In the genomic region with DNA sequence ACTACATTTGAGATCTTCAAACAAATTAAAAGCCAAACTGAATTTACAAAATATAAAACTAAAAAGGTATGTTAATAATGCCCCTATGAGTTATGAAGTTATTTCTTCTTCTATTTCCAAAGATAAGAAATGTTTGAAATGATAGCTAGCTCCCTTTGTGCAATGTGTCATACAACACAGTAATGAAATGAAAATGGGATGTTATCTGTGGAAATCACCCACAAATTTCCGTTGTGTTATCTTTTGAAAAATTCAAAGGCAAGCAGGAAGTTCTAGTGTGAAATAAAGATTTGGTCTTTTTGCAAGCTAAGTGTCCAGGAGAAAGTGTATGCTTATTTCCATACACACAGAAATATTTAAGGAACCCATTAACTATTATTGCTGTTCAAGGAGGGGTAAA, we compare ENCODE assay signal across 21 cellular contexts.
"Had no signal": no experiment of that assay in that cellular context is flagged by ENCODE, and none has a peak within 500 bp of the region (broad histone marks: within the 10 kb centered on the region; RNA-seq: fewer than 3 reads in every experiment).

No MANE protein-coding gene starts in this region.

- ATAC-seq: activated CD8-positive, alpha-beta T cell treated with anti-CD3 and anti-CD28 coated beads, Interleukin-2, amount 10 ng/mL, durations not matched to agents 7 days and 5 days; activated naive CD8-positive, alpha-beta T cell treated with anti-CD3 and anti-CD28 coated beads, Interleukin-2, amount 50 U/mL, for 24 hours; esophagus mucosa; left ventricle myocardium superior; pancreas; right cardiac atrium had no signal

- H3K4me3 ChIP-seq: hepatocyte, pancreas, thoracic aorta, vagina had no signal

- DNase-seq: activated CD4-positive, alpha-beta T cell treated with anti-CD3 and anti-CD28 coated beads, Interleukin-2, amount 10 ng/mL, durations not matched to agents 7 days and 5 days; activated CD4-positive, CD25-positive, alpha-beta regulatory T cell treated with anti-CD3 and anti-CD28 coated beads, Interleukin-2, amount 50 U/mL, for 72 hours; activated CD8-positive, alpha-beta T cell treated with anti-CD3 and anti-CD28 coated beads, Interleukin-2, amount 10 ng/mL, durations not matched to agents 7 days and 5 days; activated gamma-delta T cell; activated naive CD4-positive, alpha-beta T cell treated with anti-CD3 and anti-CD28 coated beads, Interleukin-2, amount 50 U/mL, for 16 hours; activated naive CD8-positive, alpha-beta T cell treated with anti-CD3 and anti-CD28 coated beads, Interleukin-2, amount 50 U/mL, for 24 hours; anterior cingulate cortex; central memory CD4-positive, alpha-beta T cell; effector memory CD4-positive, alpha-beta T cell; glutamatergic neuron; left ventricle myocardium superior; midbrain; pancreas; right cardiac atrium; stimulated activated CD4-positive, alpha-beta T cell treated with anti-CD3 and anti-CD28 coated beads, Interleukin-4, amount 100 ng/mL, for 24 hours; stimulated activated naive CD4-positive, alpha-beta T cell treated with Interleukin-2 at 50 U/mL for 16 hours; WERI-Rb-1 had no signal
